ENCODE assay signal across 9 cellular contexts in genomic region chr11:129846508-129847335, GRCh38. TPM values are rescaled to one million over a fixed set of nuclear protein-coding genes. Genes with fewer than 3 reads are reported as not detected.
DNase-seq lines count a peak whose midpoint lies in the region; ATAC-seq and FAIRE-seq lines count a peak whose summit lies in the region.
"Had no signal": no experiment of that assay in that cellular context is flagged by ENCODE, and none has a peak within 500 bp of the region (broad histone marks: within the 10 kb centered on the region; RNA-seq: fewer than 3 reads in every experiment).

No MANE protein-coding gene starts in this region.

- ATAC-seq in left lobe of liver: no peak

- H3K27me3 Mint-ChIP-seq in activated CD4-positive, alpha-beta T cell treated with anti-CD3 and anti-CD28 coated beads, Interleukin-2, amount 10 ng/mL, durations not matched to agents 24 days and 14 days: peaks cover 7% of the 10 kb centered on the region

- H3K4me3 ChIP-seq in duodenal mucosa (ENCODE audit: low read depth in 1 of 2, low read length in 2 of 2) (peak overlapping the region in 1 of 2 donors; percentile 32), small intestine (ENCODE audit: low read depth in 1 of 2, low read length in 2 of 2) (no peak overlapping the region)

- H3K27ac ChIP-seq in duodenal mucosa (ENCODE audit: low read depth, low read length): peak overlapping the region; percentile 13
- peak overlapping the region; percentile 76 to 81 for H3K27ac ChIP-seq in small intestine (ENCODE audit: low read depth in 1 of 2, low read length in 1 of 2)

- no peaks in the 10 kb centered on the region for H3K9me3 Mint-ChIP-seq in activated CD4-positive, alpha-beta T cell treated with anti-CD3 and anti-CD28 coated beads, Interleukin-2, amount 10 ng/mL, durations not matched to agents 24 days and 14 days
- H3K9me3 Mint-ChIP-seq: activated B cell treated with CpG ODN at 0.5 μM for 24 hours had no signal

- peak overlapping the region; percentile 13 to 38 for H3K9ac ChIP-seq in duodenal mucosa (ENCODE audit: low read depth in 1 of 2, low read length in 2 of 2)

- H3K9me3 ChIP-seq in duodenal mucosa (ENCODE audit: control insufficient read depth in 1 of 2, low read length in 2 of 2) (no peaks in the 10 kb centered on the region), small intestine (ENCODE audit: control insufficient read depth, low read depth) (no peaks in the 10 kb centered on the region)

- no peaks in the 10 kb centered on the region for H3K36me3 Mint-ChIP-seq in activated CD4-positive, alpha-beta T cell treated with anti-CD3 and anti-CD28 coated beads, Interleukin-2, amount 10 ng/mL, durations not matched to agents 24 days and 14 days (ENCODE audit: low read depth)

- H3K27me3 ChIP-seq in duodenal mucosa (ENCODE audit: control insufficient read depth in 1 of 2, insufficient read depth in 2 of 2, low read length in 2 of 2): no peaks in the 10 kb centered on the region
- H3K27me3 ChIP-seq in small intestine (ENCODE audit: control insufficient read depth in 2 of 2, insufficient read depth in 2 of 2, low read length in 2 of 2): no peaks in the 10 kb centered on the region

- peaks cover 29% of the 10 kb centered on the region for H3K4me1 Mint-ChIP-seq in activated CD4-positive, alpha-beta T cell treated with anti-CD3 and anti-CD28 coated beads, Interleukin-2, amount 10 ng/mL, durations not matched to agents 24 days and 14 days
- H3K4me1 Mint-ChIP-seq: activated B cell treated with CpG ODN at 0.5 μM for 24 hours had no signal

- peak; percentile 19 for FAIRE-seq in small intestine (lab: Jason Lieb, UNC)

- H3K4me1 ChIP-seq in duodenal mucosa (ENCODE audit: control insufficient read depth in 1 of 2, insufficient read depth in 2 of 2, low read length in 2 of 2): peaks cover 20 to 31% of the 10 kb centered on the region in 2 donors
- H3K4me1 ChIP-seq in small intestine (ENCODE audit: control insufficient read depth in 2 of 2, insufficient read depth in 1 of 2, low read depth in 1 of 2, low read length in 1 of 2): peaks cover 0 to 11% of the 10 kb centered on the region in 2 donors

- H3K4me3 Mint-ChIP-seq in activated CD4-positive, alpha-beta T cell treated with anti-CD3 and anti-CD28 coated beads, Interleukin-2, amount 10 ng/mL, durations not matched to agents 24 days and 14 days: no peak overlapping the region
- H3K4me3 Mint-ChIP-seq: activated B cell treated with CpG ODN at 0.5 μM for 24 hours had no signal

- WGBS in small intestine, 3 donors: 19 to 46% (median 30%) methylated on average over 6 of the region's 6 CpGs

- H3K27ac Mint-ChIP-seq in activated CD4-positive, alpha-beta T cell treated with anti-CD3 and anti-CD28 coated beads, Interleukin-2, amount 10 ng/mL, durations not matched to agents 24 days and 14 days: peak overlapping the region; percentile 5
- H3K27ac Mint-ChIP-seq: activated B cell treated with CpG ODN at 0.5 μM for 24 hours had no signal

- no peak for DNase-seq in activated CD4-positive, alpha-beta T cell treated with anti-CD3 and anti-CD28 coated beads, Interleukin-2, amount 10 ng/mL, durations not matched to agents 24 days and 14 days
- no peak for DNase-seq in activated CD4-positive, alpha-beta T cell treated with anti-CD3 and anti-CD28 coated beads, Interleukin-2, amount 50 U/mL, for 1 hour
- DNase-seq in NOMO-1 (lab: John Stamatoyannopoulos, UW; ENCODE audit: unreplicated experiment in 2 of 2): peak; percentile 67 to 74
- peak; percentile 93 for DNase-seq in small intestine
- DNase-seq in retina: no peak
- DNase-seq in activated gamma-delta T cell treated with Interleukin-2 at 50 U/mL for 16 hours: no peak
- no peak for DNase-seq in left lobe of liver (ENCODE audit: low spot score)
- DNase-seq: activated B cell treated with CpG ODN at 0.5 μM for 24 hours had no signal

- H3K36me3 ChIP-seq in duodenal mucosa (ENCODE audit: control insufficient read depth in 1 of 2, insufficient read depth in 2 of 2, low read length in 2 of 2) (peaks cover 0 to 5% of the 10 kb centered on the region in 2 donors), small intestine (ENCODE audit: control insufficient read depth in 2 of 2, insufficient read depth in 2 of 2, low read length in 2 of 2) (peaks cover 0 to 2% of the 10 kb centered on the region in 2 donors)

- intact Hi-C loops in activated CD4-positive, alpha-beta T cell treated with anti-CD3 and anti-CD28 coated beads, Interleukin-2, amount 10 ng/mL, durations not matched to agents 24 days and 14 days (cut with micrococcal nuclease): no loop called here

RNA-seq across cellular contexts. Expression of gene TMEM45B, which starts 31.1 kb away (rescaled TPM):
- total RNA-seq in activated CD4-positive, alpha-beta T cell treated with anti-CD3 and anti-CD28 coated beads, Interleukin-2, amount 10 ng/mL, durations not matched to agents 24 days and 14 days: 0.37 and 0.45 TPM in 2 replicates
- polyA plus RNA-seq in small intestine: 100 to 1,000 TPM in 2 of 3 donors, 10 to 100 TPM in 1; 97.7 to 157 (median 111) TPM
- 16.1 TPM for total RNA-seq in left lobe of liver
- total RNA-seq: activated B cell treated with CpG ODN at 0.5 μM for 24 hours had no signal

RNA-seq across cellular contexts. Expression of gene NFRKB, which starts 48.7 kb away (rescaled TPM):
- 45.5 and 52.2 TPM in 2 replicates for total RNA-seq in activated CD4-positive, alpha-beta T cell treated with anti-CD3 and anti-CD28 coated beads, Interleukin-2, amount 10 ng/mL, durations not matched to agents 24 days and 14 days
- 10 to 100 TPM in 1 of 3 donors, 1 to 10 TPM in 2; 7.3 to 10.3 (median 8.7) TPM for polyA plus RNA-seq in small intestine
- 10.7 TPM for total RNA-seq in left lobe of liver

Comparison
In these comparisons a context has a peak if more than half of its experiments do, and no peak if none do; other contexts are left out.
1. DNase-seq: peak in NOMO-1 (2 of 2) and small intestine (single experiment); none in activated CD4-positive, alpha-beta T cell treated with anti-CD3 and anti-CD28 coated beads, Interleukin-2, amount 10 ng/mL, durations not matched to agents 24 days and 14 days (single experiment), activated CD4-positive, alpha-beta T cell treated with anti-CD3 and anti-CD28 coated beads, Interleukin-2, amount 50 U/mL, for 1 hour (single experiment), retina (single experiment), activated gamma-delta T cell treated with Interleukin-2 at 50 U/mL for 16 hours (single experiment) and left lobe of liver (single experiment).
2. RNA of gene TMEM45B, which starts 31.1 kb away (total RNA-seq): 16.1 TPM in left lobe of liver (single experiment); 0.37 to 0.45 TPM in activated CD4-positive, alpha-beta T cell treated with anti-CD3 and anti-CD28 coated beads, Interleukin-2, amount 10 ng/mL, durations not matched to agents 24 days and 14 days; every median in the first group is over 10 times any median in the second.